ENCODE assay signal across 34 cellular contexts in genomic region chr22:29679316-29679715, GRCh38. TPM values are rescaled to one million over a fixed set of nuclear protein-coding genes. Genes with fewer than 3 reads are reported as not detected.
"Had no signal": no experiment of that assay in that cellular context is flagged by ENCODE, and none has a peak within 500 bp of the region (broad histone marks: within the 10 kb centered on the region; RNA-seq: fewer than 3 reads in every experiment).

No MANE protein-coding gene starts in this region.

- H3K27me3 Mint-ChIP-seq: activated B cell treated with CpG ODN at 0.5 μM for 24 hours; activated CD4-positive, alpha-beta memory T cell treated with anti-CD3 and anti-CD28 coated beads for 36 hours; activated naive CD4-positive, alpha-beta T cell treated with anti-CD3 and anti-CD28 coated beads, Interleukin-2, amount 10 ng/mL, durations not matched to agents 7 days and 5 days; activated naive CD8-positive, alpha-beta T cell treated with anti-CD3 and anti-CD28 coated beads, Interleukin-2, amount 10 ng/mL, durations not matched to agents 7 days and 5 days; activated T-cell treated with anti-CD3 and anti-CD28 coated beads, Interleukin-2, amount 50 U/mL, for 24 hours; central memory CD8-positive, alpha-beta T cell; effector memory CD8-positive, alpha-beta T cell had no signal

- H3K27ac ChIP-seq: brain microvascular endothelial cell, esophagus muscularis mucosa, foreskin keratinocyte, gastrocnemius medialis, heart left ventricle, WERI-Rb-1 had no signal

- H3K4me1 ChIP-seq: esophagus muscularis mucosa, foreskin keratinocyte, gastrocnemius medialis, heart left ventricle had no signal

- H3K9me3 ChIP-seq: esophagus muscularis mucosa, gastrocnemius medialis, heart left ventricle had no signal

- H3K4me3 Mint-ChIP-seq: activated B cell treated with CpG ODN at 0.5 μM for 24 hours; activated CD4-positive, alpha-beta memory T cell treated with anti-CD3 and anti-CD28 coated beads for 36 hours; activated CD8-positive, alpha-beta T cell treated with anti-CD3 and anti-CD28 coated beads, Interleukin-2, amount 10 ng/mL, durations not matched to agents 7 days and 5 days; activated naive CD4-positive, alpha-beta T cell treated with anti-CD3 and anti-CD28 coated beads, Interleukin-2, amount 10 ng/mL, durations not matched to agents 7 days and 5 days; activated naive CD8-positive, alpha-beta T cell treated with anti-CD3 and anti-CD28 coated beads, Interleukin-2, amount 10 ng/mL, durations not matched to agents 7 days and 5 days; activated T-cell treated with anti-CD3 and anti-CD28 coated beads, Interleukin-2, amount 50 U/mL, for 24 hours; activated T-cell treated with anti-CD3 and anti-CD28 coated beads, Interleukin-2, amount 50 U/mL, for 72 hours; central memory CD8-positive, alpha-beta T cell; effector memory CD8-positive, alpha-beta T cell had no signal

- H3K4me3 ChIP-seq: esophagus muscularis mucosa, gastrocnemius medialis, heart left ventricle had no signal

- H3K27me3 ChIP-seq: brain microvascular endothelial cell, esophagus muscularis mucosa, foreskin keratinocyte, gastrocnemius medialis, heart left ventricle had no signal

- H3K27ac Mint-ChIP-seq: activated B cell treated with CpG ODN at 0.5 μM for 24 hours; activated CD4-positive, alpha-beta memory T cell treated with anti-CD3 and anti-CD28 coated beads for 36 hours; activated CD8-positive, alpha-beta T cell treated with anti-CD3 and anti-CD28 coated beads, Interleukin-2, amount 10 ng/mL, durations not matched to agents 7 days and 5 days; activated naive CD4-positive, alpha-beta T cell treated with anti-CD3 and anti-CD28 coated beads, Interleukin-2, amount 10 ng/mL, durations not matched to agents 7 days and 5 days; activated naive CD8-positive, alpha-beta T cell treated with anti-CD3 and anti-CD28 coated beads, Interleukin-2, amount 10 ng/mL, durations not matched to agents 7 days and 5 days; activated T-cell treated with anti-CD3 and anti-CD28 coated beads, Interleukin-2, amount 50 U/mL, for 24 hours; activated T-cell treated with anti-CD3 and anti-CD28 coated beads, Interleukin-2, amount 50 U/mL, for 72 hours; effector memory CD8-positive, alpha-beta T cell had no signal

- H3K9me3 Mint-ChIP-seq: activated B cell treated with CpG ODN at 0.5 μM for 24 hours; activated CD4-positive, alpha-beta memory T cell treated with anti-CD3 and anti-CD28 coated beads for 36 hours; activated naive CD4-positive, alpha-beta T cell treated with anti-CD3 and anti-CD28 coated beads, Interleukin-2, amount 10 ng/mL, durations not matched to agents 7 days and 5 days; activated naive CD4-positive, alpha-beta T cell treated with anti-CD3 and anti-CD28 coated beads, Interleukin-2, amount 50 U/mL, for 72 hours; activated naive CD8-positive, alpha-beta T cell treated with anti-CD3 and anti-CD28 coated beads, Interleukin-2, amount 10 ng/mL, durations not matched to agents 7 days and 5 days; activated T-cell treated with anti-CD3 and anti-CD28 coated beads, Interleukin-2, amount 50 U/mL, for 24 hours; activated T-cell treated with anti-CD3 and anti-CD28 coated beads, Interleukin-2, amount 50 U/mL, for 72 hours; central memory CD8-positive, alpha-beta T cell; effector memory CD8-positive, alpha-beta T cell had no signal

- DNase-seq: activated B cell treated with CpG ODN at 0.5 μM for 24 hours; activated CD4-positive, alpha-beta memory T cell treated with anti-CD3 and anti-CD28 coated beads for 36 hours; activated CD4-positive, alpha-beta T cell treated with anti-CD3 and anti-CD28 coated beads for 48 hours; activated CD8-positive, alpha-beta memory T cell treated with anti-CD3 and anti-CD28 coated beads, Interleukin-2, amount 50 U/mL, for 48 hours; activated CD8-positive, alpha-beta T cell treated with anti-CD3 and anti-CD28 coated beads, Interleukin-2, amount 10 ng/mL, durations not matched to agents 7 days and 5 days; activated gamma-delta T cell; activated naive CD4-positive, alpha-beta T cell; activated naive CD4-positive, alpha-beta T cell treated with anti-CD3 and anti-CD28 coated beads, Interleukin-2, amount 10 ng/mL, durations not matched to agents 7 days and 5 days; activated naive CD8-positive, alpha-beta T cell treated with anti-CD3 and anti-CD28 coated beads, Interleukin-2, amount 10 ng/mL, durations not matched to agents 7 days and 5 days; activated T-cell treated with anti-CD3 and anti-CD28 coated beads for 4 hours; activated T-cell treated with anti-CD3 and anti-CD28 coated beads, Interleukin-2, amount 50 U/mL, for 24 hours; activated T-cell treated with anti-CD3 and anti-CD28 coated beads, Interleukin-2, amount 50 U/mL, for 72 hours; amniotic stem cell; anterior cingulate cortex; brain microvascular endothelial cell; cortex of kidney; dermis blood vessel endothelial cell; effector CD4-positive, alpha-beta T cell; effector memory CD8-positive, alpha-beta T cell; erythroblast; foreskin keratinocyte; gastrocnemius medialis; glutamatergic neuron; heart left ventricle; hypothalamus; T-helper 2 cell; WERI-Rb-1 had no signal

- H3K4me1 Mint-ChIP-seq: activated B cell treated with CpG ODN at 0.5 μM for 24 hours; activated naive CD4-positive, alpha-beta T cell treated with anti-CD3 and anti-CD28 coated beads, Interleukin-2, amount 10 ng/mL, durations not matched to agents 7 days and 5 days; activated naive CD8-positive, alpha-beta T cell treated with anti-CD3 and anti-CD28 coated beads, Interleukin-2, amount 10 ng/mL, durations not matched to agents 7 days and 5 days; central memory CD8-positive, alpha-beta T cell had no signal

RNA-seq across cellular contexts. Expression of gene CABP7, which starts 40.5 kb away (rescaled TPM):
- total RNA-seq: activated CD8-positive, alpha-beta T cell treated with anti-CD3 and anti-CD28 coated beads, Interleukin-2, amount 10 ng/mL, durations not matched to agents 7 days and 5 days; astrocyte; bronchial epithelial cell; cardiac septum; dermis blood vessel endothelial cell; fibroblast of lung; foreskin keratinocyte; gastrocnemius medialis; heart left ventricle had no signal
- polyA plus RNA-seq: fibroblast of lung had no signal
